8 cellular contexts compared by ENCODE assay signal in genomic region chr12:48002773-48003218, GRCh38. TPM values are rescaled to one million over a fixed set of nuclear protein-coding genes. Genes with fewer than 3 reads are reported as not detected.
DNase-seq lines count a peak whose midpoint lies in the region; ATAC-seq and TF ChIP-seq lines count a peak whose summit lies in the region.

No MANE protein-coding gene starts in this region.

- peak overlapping the region; percentile 41 for H2BK120ac ChIP-seq in trophoblast cell (ENCODE audit: insufficient read depth, low read length, poor library complexity)

- H4K12ac ChIP-seq in trophoblast cell (ENCODE audit: low read depth, low read length): no peak overlapping the region

- H4K8ac ChIP-seq in trophoblast cell (ENCODE audit: low read depth, low read length): no peak overlapping the region

- TF ChIP-seq CTCF in fibroblast of lung (conservative IDR thresholded peaks at IDR 0.05 in 1 of 2, IDR thresholded peaks at IDR 0.05 in 1 of 2; ENCODE audit: low read depth in 1 of 2, low read length in 2 of 2): no peak
- peak in 1 of 4 experiments; percentile 9 for TF ChIP-seq CTCF in prostate gland (IDR thresholded peaks at IDR 0.05)

- peak overlapping the region in 3 of 4 experiments; percentile 52 to 63 (median 59) for H3K4me3 ChIP-seq in fibroblast of lung (replicated peaks in 1 of 4; ENCODE audit: control extremely low read depth in 1 of 4, insufficient read depth in 1 of 4, low read depth in 3 of 4, low read length in 4 of 4)
- peak overlapping the region; percentile 45 for H3K4me3 ChIP-seq in trophoblast cell (ENCODE audit: low read depth, low read length)
- H3K4me3 ChIP-seq in prostate gland: peak overlapping the region in 1 of 2 donors; percentile 16

- no CpG with 5 or more reads among the region's 26 CpGs for WGBS in trophoblast cell (ENCODE audit: extremely low coverage, insufficient coverage, insufficient read length)
- 0% methylated on average over 24 of the region's 26 CpGs for WGBS in prostate gland

- no peak overlapping the region for H3K27ac ChIP-seq in fibroblast of lung (ENCODE audit: insufficient read depth, low read length)
- H3K27ac ChIP-seq in trophoblast cell (ENCODE audit: low read depth, low read length): peak overlapping the region; percentile 32
- H3K27ac ChIP-seq in prostate gland: no peak overlapping the region

- no peaks in the 10 kb centered on the region for H3K79me2 ChIP-seq in fibroblast of lung (ENCODE audit: control insufficient read depth, insufficient read depth, low read length)
- no peaks in the 10 kb centered on the region for H3K79me2 ChIP-seq in trophoblast cell (ENCODE audit: control insufficient read depth, insufficient read depth, low read length, poor library complexity)

- no peak overlapping the region for H2AK5ac ChIP-seq in trophoblast cell (ENCODE audit: low read length)

- H3K4me2 ChIP-seq in fibroblast of lung (ENCODE audit: extremely low read depth, insufficient read depth, low read length) (peak overlapping the region; percentile 95), trophoblast cell (ENCODE audit: low read length) (peak overlapping the region; percentile 89)

- H3K27me3 ChIP-seq in fibroblast of lung (ENCODE audit: control insufficient read depth, insufficient read depth, low read length) (peaks cover 70% of the 10 kb centered on the region), trophoblast cell (ENCODE audit: insufficient read depth, low read length) (peaks cover 39% of the 10 kb centered on the region), prostate gland (replicated peaks; ENCODE audit: insufficient read depth) (peaks cover 14% of the 10 kb centered on the region)

- H3K79me1 ChIP-seq in trophoblast cell (ENCODE audit: low read length): peaks cover 30% of the 10 kb centered on the region

- intact Hi-C loops in prostate gland (cut with DNase I): no loop called here

- H3K23ac ChIP-seq in trophoblast cell (ENCODE audit: low read length): no peak overlapping the region

- H3K36me3 ChIP-seq in fibroblast of lung (ENCODE audit: control insufficient read depth, insufficient read depth, low read length) (no peaks in the 10 kb centered on the region), trophoblast cell (ENCODE audit: control insufficient read depth in 1 of 2, insufficient read depth in 2 of 2, low read length in 2 of 2) (peaks cover 4 to 5% of the 10 kb centered on the region in 2 experiments), prostate gland (no peaks in the 10 kb centered on the region)

- H4K20me1 ChIP-seq in fibroblast of lung (ENCODE audit: control insufficient read depth, extremely low read depth, insufficient read depth, low read length): no peaks in the 10 kb centered on the region

- H2BK5ac ChIP-seq in trophoblast cell (ENCODE audit: low read depth, low read length, poor library complexity): no peak overlapping the region

- H3K4ac ChIP-seq in trophoblast cell (ENCODE audit: low read depth, low read length): no peak overlapping the region

- no peak overlapping the region for H3K14ac ChIP-seq in trophoblast cell (ENCODE audit: low read length)

- H3K18ac ChIP-seq in trophoblast cell (ENCODE audit: low read length): no peak overlapping the region

- H2AFZ ChIP-seq in fibroblast of lung (ENCODE audit: low read length) (no peak overlapping the region), trophoblast cell (ENCODE audit: insufficient read depth, low read length, poor library complexity) (peak overlapping the region; percentile 13)

- no peak overlapping the region for H3K9ac ChIP-seq in fibroblast of lung (ENCODE audit: insufficient read depth, low read length)
- no peak overlapping the region for H3K9ac ChIP-seq in trophoblast cell (ENCODE audit: low read length)

- ATAC-seq in GM18511 (IDR thresholded peaks at IDR 0.05; ENCODE audit: unreplicated experiment): no peak

- no peak for TF ChIP-seq POLR2A in prostate gland (IDR thresholded peaks at IDR 0.05)

- no peak overlapping the region for H2BK12ac ChIP-seq in trophoblast cell (ENCODE audit: low read length)

- H3K9me3 ChIP-seq in fibroblast of lung (ENCODE audit: control insufficient read depth, insufficient read depth, low read depth, low read length) (no peaks in the 10 kb centered on the region), trophoblast cell (ENCODE audit: insufficient read depth, low read depth, low read length) (no peaks in the 10 kb centered on the region), prostate gland (no peaks in the 10 kb centered on the region)

- H3K4me1 ChIP-seq in fibroblast of lung (ENCODE audit: control insufficient read depth, extremely low read depth, insufficient read depth, low read length) (peaks cover 6% of the 10 kb centered on the region), trophoblast cell (ENCODE audit: control insufficient read depth in 1 of 2, insufficient read depth in 2 of 2, low read length in 2 of 2) (peaks cover 21 to 40% of the 10 kb centered on the region in 2 experiments), prostate gland (replicated peaks) (peaks cover 16% of the 10 kb centered on the region)

- no peak overlapping the region for H4K91ac ChIP-seq in trophoblast cell (ENCODE audit: low read depth, low read length)

- peak; percentile 39 for DNase-seq in EL
- DNase-seq in NCI-H510A treated with DMSO at 0.1 percent for 48 hours (lab: John Stamatoyannopoulos, UW): peak; percentile 20
- peak; percentile 25 to 37 for DNase-seq in fibroblast of lung (ENCODE audit: low read depth in 2 of 2)
- peak; percentile 25 to 59 for DNase-seq in trophoblast cell
- DNase-seq in prostate gland (ENCODE audit: low spot score): no peak
- no peak for DNase-seq in NCI-H345 treated with DMSO at 0.1 percent for 48 hours (lab: John Stamatoyannopoulos, UW; ENCODE audit: unreplicated experiment)
- no peak for DNase-seq in D341Med (ENCODE audit: low spot score)

RNA-seq across cellular contexts. Expression of gene COL2A1, which starts 1.5 kb away (rescaled TPM):
- total RNA-seq in fibroblast of lung (not detected in 2 replicates), prostate gland (1 to 10 TPM in 1 of 2 donors, under 1 TPM in 1; 0.14 to 1.9 TPM)
- not detected in 2 replicates for polyA plus RNA-seq in fibroblast of lung
- not detected in 2 replicates for polyA plus RNA-seq in fibroblast of lung (2012)
- polyA minus RNA-seq in fibroblast of lung (ENCODE audit: low replicate concordance): not detected in 2 replicates
- 72.0 and 81.5 TPM in 2 replicates for polyA plus RNA-seq in trophoblast cell (2013)

RNA-seq across cellular contexts. Expression of gene TMEM106C, which starts 39.4 kb away (rescaled TPM):
- total RNA-seq in fibroblast of lung (56.5 and 91.7 TPM in 2 replicates), prostate gland (10 to 100 TPM; 54.6 to 91.1 TPM)
- polyA plus RNA-seq in fibroblast of lung: 85.0 and 166 TPM in 2 replicates
- polyA plus RNA-seq in fibroblast of lung (2012): 42.0 and 83.4 TPM in 2 replicates
- polyA minus RNA-seq in fibroblast of lung (ENCODE audit: low replicate concordance): 100 and 143 TPM in 2 replicates
- polyA plus RNA-seq in trophoblast cell (2013): 56.8 and 62.0 TPM in 2 replicates

Comparison
In these comparisons a context has a peak if more than half of its experiments do, and no peak if none do; other contexts are left out.
1. DNase-seq: peak in EL (single experiment), NCI-H510A treated with DMSO at 0.1 percent for 48 hours (single experiment), fibroblast of lung (2 of 2) and trophoblast cell (2 of 2); none in prostate gland (single experiment), NCI-H345 treated with DMSO at 0.1 percent for 48 hours (single experiment) and D341Med (single experiment).